Comparison of ENCODE assay signal across 22 cellular contexts in the genomic region with DNA sequence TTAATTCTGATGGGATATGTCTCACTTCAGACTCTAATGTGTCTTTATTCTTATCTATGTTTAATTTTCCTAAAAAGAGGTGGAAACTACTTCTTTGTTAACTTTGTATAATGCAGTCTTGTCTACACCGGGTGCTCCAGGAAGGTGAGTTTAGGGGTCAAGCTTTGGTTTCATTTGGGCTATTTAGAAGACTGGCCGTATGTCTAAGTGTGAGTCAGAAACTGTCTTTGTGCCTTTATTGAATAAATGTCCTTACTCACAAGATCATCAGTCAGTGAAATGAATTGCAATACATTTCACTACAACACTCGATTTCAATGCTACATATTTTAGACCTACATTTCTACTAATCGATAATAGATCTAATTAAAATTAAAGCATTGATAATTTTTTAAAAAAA. TPM values are rescaled to one million over a fixed set of nuclear protein-coding genes. Genes with fewer than 3 reads are reported as not detected.
DNase-seq lines count a peak whose midpoint lies in the region; FAIRE-seq and TF ChIP-seq lines count a peak whose summit lies in the region.
"Had no signal": no experiment of that assay in that cellular context is flagged by ENCODE, and none has a peak within 500 bp of the region (broad histone marks: within the 10 kb centered on the region; RNA-seq: fewer than 3 reads in every experiment).

No MANE protein-coding gene starts in this region.

- H3K9ac ChIP-seq in astrocyte (ENCODE audit: low read length), result no peak overlapping the region

- H3K4me3 ChIP-seq in astrocyte (ENCODE audit: insufficient read depth, low read depth, low read length), result no peak overlapping the region

- peak; percentile 17 for DNase-seq in HCEC 1CT
- peak; percentile 34 for DNase-seq in astrocyte (ENCODE audit: low read depth)
- DNase-seq in fibroblast of peridontal ligament (ENCODE audit: extremely low read depth), result peak; percentile 25
- DNase-seq in NCI-H69 (lab: John Stamatoyannopoulos, UW), result no peak
- DNase-seq in activated CD8-positive, alpha-beta memory T cell treated with anti-CD3 and anti-CD28 coated beads, Interleukin-2, amount 50 U/mL, for 4 hours, result no peak
- no peak for DNase-seq in NCI-H2029 (lab: John Stamatoyannopoulos, UW)
- DNase-seq in GM19238 (ENCODE audit: insufficient read length, low spot score), result no peak
- DNase-seq: BE2C, Caco-2, DND-41, HFFc6, KBM-7, NCI-H1092, NCI-H1436, NCI-H187 treated with DMSO at 0.1 percent for 48 hours, NCI-H2227 treated with DMSO at 0.1 percent for 48 hours, NCI-H510A, NCI-H748 treated with DMSO at 0.1 percent for 48 hours, T-cell had no signal

- no peak overlapping the region for H2AFZ ChIP-seq in astrocyte (ENCODE audit: low read depth, low read length)

- H3K27me3 Mint-ChIP-seq in astrocyte (ENCODE audit: low read depth, unreplicated experiment), result no peaks in the 10 kb centered on the region

- no peaks in the 10 kb centered on the region for H3K9me3 ChIP-seq in astrocyte (ENCODE audit: insufficient read depth, low read depth, low read length)
- H3K9me3 ChIP-seq: BE2C, Caco-2 had no signal

- H3K4me2 ChIP-seq in astrocyte (ENCODE audit: low read length), result no peak overlapping the region

- H3K36me3 Mint-ChIP-seq in astrocyte (ENCODE audit: low read depth, unreplicated experiment), result no peaks in the 10 kb centered on the region
- H3K36me3 Mint-ChIP-seq: T-cell had no signal

- H3K79me2 ChIP-seq in astrocyte (ENCODE audit: insufficient read depth, low read length), result no peaks in the 10 kb centered on the region

- no peak overlapping the region for H3K27ac ChIP-seq in astrocyte (ENCODE audit: low read depth, low read length)

- no peaks in the 10 kb centered on the region for H3K36me3 ChIP-seq in astrocyte (ENCODE audit: insufficient read depth, low read length)
- H3K36me3 ChIP-seq: BE2C had no signal

- H4K20me1 ChIP-seq in astrocyte (ENCODE audit: insufficient read depth, low read length), result no peaks in the 10 kb centered on the region

- H3K9me3 Mint-ChIP-seq in astrocyte (ENCODE audit: unreplicated experiment), result no peaks in the 10 kb centered on the region
- H3K9me3 Mint-ChIP-seq: HFFc6, T-cell had no signal

- H3K4me1 ChIP-seq in astrocyte (ENCODE audit: insufficient read depth, low read length), result peaks cover 10% of the 10 kb centered on the region
- H3K4me1 ChIP-seq: BE2C had no signal

- no peak for FAIRE-seq in astrocyte (lab: Jason Lieb, UNC)
- FAIRE-seq: GM12891, H54, HepG2 had no signal

- TF ChIP-seq CTCF in astrocyte (IDR thresholded peaks at IDR 0.05; ENCODE audit: insufficient read depth, low read depth, low read length), result no peak

- peaks cover 29% of the 10 kb centered on the region for H3K4me1 Mint-ChIP-seq in astrocyte (ENCODE audit: low read depth, unreplicated experiment)
- H3K4me1 Mint-ChIP-seq: T-cell had no signal

- H3K27me3 ChIP-seq in astrocyte (ENCODE audit: insufficient read depth, low read length), result no peaks in the 10 kb centered on the region
- H3K27me3 ChIP-seq: BE2C had no signal

- H3K4me3 Mint-ChIP-seq in astrocyte (ENCODE audit: unreplicated experiment), result peak overlapping the region; percentile 45
- H3K4me3 Mint-ChIP-seq: HFFc6, T-cell had no signal

- H3K27ac Mint-ChIP-seq in astrocyte (ENCODE audit: unreplicated experiment), result peak overlapping the region; percentile 91
- H3K27ac Mint-ChIP-seq: HFFc6, T-cell had no signal

RNA-seq across cellular contexts. Expression of a gene that starts 56.2 kb away (rescaled TPM):
- 34.5 and 38.0 TPM in 2 replicates for total RNA-seq in astrocyte

Comparison
In these comparisons a context has a peak if more than half of its experiments do, and no peak if none do; other contexts are left out.
1. DNase-seq: peak in HCEC 1CT (single experiment), astrocyte (single experiment) and fibroblast of peridontal ligament (single experiment); none in NCI-H69 (single experiment), activated CD8-positive, alpha-beta memory T cell treated with anti-CD3 and anti-CD28 coated beads, Interleukin-2, amount 50 U/mL, for 4 hours (single experiment), NCI-H2029 (single experiment) and GM19238 (single experiment).